ENCODE assay signal across 21 cellular contexts in the genomic region with DNA sequence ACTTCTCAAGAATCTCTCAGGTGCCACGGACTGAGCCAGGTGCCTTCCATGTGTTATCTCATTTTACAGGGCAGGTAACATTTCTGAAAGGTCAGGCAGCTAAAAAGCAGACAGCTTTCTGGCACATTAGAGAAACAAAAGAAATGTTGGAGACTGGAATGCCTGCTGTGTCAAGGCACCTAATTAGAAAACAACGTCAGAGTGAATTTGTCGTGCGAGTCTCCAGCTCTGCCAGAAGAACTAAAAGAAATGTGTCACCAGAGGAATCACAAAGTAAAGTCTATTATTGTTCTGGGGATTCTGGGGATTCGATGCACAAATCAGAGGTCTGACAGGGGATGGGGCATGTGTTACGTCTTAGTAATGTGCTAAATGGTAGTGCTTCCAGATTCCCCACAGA.
"Had no signal": no experiment of that assay in that cellular context is flagged by ENCODE, and none has a peak within 500 bp of the region (broad histone marks: within the 10 kb centered on the region; RNA-seq: fewer than 3 reads in every experiment).

No MANE protein-coding gene starts in this region.

- H3K36me3 ChIP-seq: colonic mucosa, heart left ventricle, ovary, stomach, thoracic aorta, transverse colon had no signal

- H3K27ac Mint-ChIP-seq: endodermal cell; naive thymus-derived CD4-positive, alpha-beta T cell; nephron progenitor cell; progenitor cell of endocrine pancreas had no signal

- H3K9me3 ChIP-seq: colonic mucosa, heart left ventricle, ovary, stomach, thoracic aorta, transverse colon had no signal

- ATAC-seq: naive thymus-derived CD4-positive, alpha-beta T cell had no signal

- H3K9me3 Mint-ChIP-seq: endodermal cell; naive thymus-derived CD4-positive, alpha-beta T cell; nephron progenitor cell had no signal

- H3K4me1 ChIP-seq: colonic mucosa, foreskin keratinocyte had no signal

- H3K36me3 Mint-ChIP-seq: naive thymus-derived CD4-positive, alpha-beta T cell had no signal

- DNase-seq: colonic mucosa; dermis blood vessel endothelial cell; effector CD4-positive, alpha-beta T cell; endodermal cell; erythroblast; foreskin keratinocyte; kidney glomerular epithelial cell; mammary epithelial cell; naive thymus-derived CD4-positive, alpha-beta T cell; ovary; stimulated activated naive CD4-positive, alpha-beta T cell; stomach; transverse colon had no signal

- H3K27me3 ChIP-seq: colonic mucosa, heart left ventricle, ovary, transverse colon had no signal

- FAIRE-seq: endothelial cell of umbilical vein, islet of Langerhans, urothelium cell line had no signal

- H3K4me3 Mint-ChIP-seq: endodermal cell; naive thymus-derived CD4-positive, alpha-beta T cell; nephron progenitor cell had no signal

- H3K4me3 ChIP-seq: colonic mucosa, heart left ventricle, ovary, skin epidermis, stomach, thoracic aorta, transverse colon had no signal

- H3K27ac ChIP-seq: colonic mucosa, foreskin keratinocyte, ovary, skin epidermis, thoracic aorta, transverse colon had no signal
